In the genomic region with DNA sequence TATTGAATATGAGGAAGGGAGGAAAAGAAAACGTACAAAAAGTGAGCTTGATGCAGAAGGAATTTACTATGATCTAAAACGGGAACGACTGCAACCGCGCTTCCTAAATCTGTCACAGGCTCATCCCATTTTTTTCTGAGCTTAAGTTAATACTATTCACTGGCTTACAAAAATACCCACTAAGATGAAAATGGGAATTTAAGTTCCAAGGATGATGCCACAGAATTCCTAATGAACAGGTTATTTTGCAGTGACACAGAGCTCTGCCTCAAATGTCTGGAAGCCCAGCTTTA, we compare ENCODE assay signal across 1 cellular context.
TF ChIP-seq lines count a peak whose summit lies in the region.

No MANE protein-coding gene starts in this region.

TF ChIP-seq in IMR-90, 13 proteins besides CTCF, POLR2A, EP300 and RAD21:
- TF ChIP-seq, protein P1, sequence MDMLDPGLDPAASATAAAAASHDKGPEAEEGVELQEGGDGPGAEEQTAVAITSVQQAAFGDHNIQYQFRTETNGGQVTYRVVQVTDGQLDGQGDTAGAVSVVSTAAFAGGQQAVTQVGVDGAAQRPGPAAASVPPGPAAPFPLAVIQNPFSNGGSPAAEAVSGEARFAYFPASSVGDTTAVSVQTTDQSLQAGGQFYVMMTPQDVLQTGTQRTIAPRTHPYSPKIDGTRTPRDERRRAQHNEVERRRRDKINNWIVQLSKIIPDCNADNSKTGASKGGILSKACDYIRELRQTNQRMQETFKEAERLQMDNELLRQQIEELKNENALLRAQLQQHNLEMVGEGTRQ (IDR thresholded peaks at IDR 0.05; ENCODE audit: low read depth, low read length), result no peak
- TF ChIP-seq RFX5 (IDR thresholded peaks at IDR 0.05; ENCODE audit: low read depth, low read length) (no peak), SMC3 (IDR thresholded peaks at IDR 0.05; ENCODE audit: low read depth, low read length) (no peak), CHD1 (IDR thresholded peaks at IDR 0.05; ENCODE audit: low read depth, low read length) (no peak), CEBPB (IDR thresholded peaks at IDR 0.05; ENCODE audit: low read depth, low read length) (no peak), RCOR1 (IDR thresholded peaks at IDR 0.05; ENCODE audit: insufficient replicate concordance, low read length) (no peak), FOS (IDR thresholded peaks at IDR 0.05; ENCODE audit: low read depth, low read length) (no peak), MAFK (IDR thresholded peaks at IDR 0.05; ENCODE audit: low read depth, low read length) (no peak), MXI1 (IDR thresholded peaks at IDR 0.05; ENCODE audit: borderline replicate concordance, low read depth, low read length) (no peak), NFE2L2 (IDR thresholded peaks at IDR 0.05; ENCODE audit: low read depth, low read length) (no peak), BHLHE40 (IDR thresholded peaks at IDR 0.05; ENCODE audit: low read depth, low read length) (no peak), MAZ (IDR thresholded peaks at IDR 0.05; ENCODE audit: borderline replicate concordance, low read depth, low read length) (no peak)
- TF ChIP-seq, protein P2, sequence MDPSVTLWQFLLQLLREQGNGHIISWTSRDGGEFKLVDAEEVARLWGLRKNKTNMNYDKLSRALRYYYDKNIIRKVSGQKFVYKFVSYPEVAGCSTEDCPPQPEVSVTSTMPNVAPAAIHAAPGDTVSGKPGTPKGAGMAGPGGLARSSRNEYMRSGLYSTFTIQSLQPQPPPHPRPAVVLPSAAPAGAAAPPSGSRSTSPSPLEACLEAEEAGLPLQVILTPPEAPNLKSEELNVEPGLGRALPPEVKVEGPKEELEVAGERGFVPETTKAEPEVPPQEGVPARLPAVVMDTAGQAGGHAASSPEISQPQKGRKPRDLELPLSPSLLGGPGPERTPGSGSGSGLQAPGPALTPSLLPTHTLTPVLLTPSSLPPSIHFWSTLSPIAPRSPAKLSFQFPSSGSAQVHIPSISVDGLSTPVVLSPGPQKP (IDR thresholded peaks at IDR 0.05; ENCODE audit: borderline replicate concordance, low read depth, low read length), result no peak
